9 cellular contexts compared by ENCODE assay signal in genomic region chr19:49746206-49746958, GRCh38. TPM values are rescaled to one million over a fixed set of nuclear protein-coding genes. Genes with fewer than 3 reads are reported as not detected.
DNase-seq lines count a peak whose midpoint lies in the region; ATAC-seq and TF ChIP-seq lines count a peak whose summit lies in the region.
"Had no signal": no experiment of that assay in that cellular context is flagged by ENCODE, and none has a peak within 500 bp of the region (broad histone marks: within the 10 kb centered on the region; RNA-seq: fewer than 3 reads in every experiment).

No MANE protein-coding gene starts in this region.

- no peak for TF ChIP-seq CTCF in mammary epithelial cell (conservative IDR thresholded peaks at IDR 0.05 in 1 of 2, IDR thresholded peaks at IDR 0.05 in 1 of 2; ENCODE audit: extremely low read depth in 1 of 2, insufficient read depth in 1 of 2, low read depth in 1 of 2, low read length in 2 of 2)
- TF ChIP-seq CTCF in MCF 10A (IDR thresholded peaks at IDR 0.05; ENCODE audit: unreplicated experiment) = no peak
- TF ChIP-seq CTCF in heart left ventricle (IDR thresholded peaks at IDR 0.05) = no peak
- no peak for TF ChIP-seq CTCF in esophagus squamous epithelium (IDR thresholded peaks at IDR 0.05)

- no peak overlapping the region for H3K27ac Mint-ChIP-seq in MCF 10A (ENCODE audit: low read depth, unreplicated experiment)

- H3K4me2 ChIP-seq in mammary epithelial cell (ENCODE audit: insufficient read depth, low read depth, low read length) = no peak overlapping the region

- H3K4me3 ChIP-seq in mammary epithelial cell (replicated peaks in 1 of 3; ENCODE audit: insufficient read depth in 1 of 3, low read depth in 2 of 3, low read length in 3 of 3) = no peak overlapping the region
- peak overlapping the region in 2 of 12 donors; percentile 3 to 11 for H3K4me3 ChIP-seq in heart left ventricle
- no peak overlapping the region for H3K4me3 ChIP-seq in esophagus squamous epithelium

- no peaks in the 10 kb centered on the region for H3K79me2 ChIP-seq in mammary epithelial cell (ENCODE audit: insufficient read depth, low read length)

- WGBS in mammary epithelial cell (ENCODE audit: low coverage, missing lambda C conversion rate) = 91% methylated on average over 21 of the region's 52 CpGs
- WGBS in heart left ventricle, 4 donors = 45 to 53% (median 47%) methylated on average over 44 to 52 of the region's 52 CpGs
- WGBS in esophagus squamous epithelium, 2 donors = 55 to 61% methylated on average over 31 to 41 of the region's 52 CpGs

- in situ Hi-C loops in mammary epithelial cell (cut with MboI; ENCODE audit: low sequenced_read_pairs in 2 of 2) = no loop called here

- TF ChIP-seq POLR2A in heart left ventricle (IDR thresholded peaks at IDR 0.05) (no peak), esophagus squamous epithelium (IDR thresholded peaks at IDR 0.05) (no peak)

- dilution Hi-C loops in mammary epithelial cell (cut with HindIII; ENCODE audit: low sequenced_read_pairs) = loop anchor here (5.0 kb wide), 1 partner anchor 104 kb away; the partner anchor contains the start of genes RRAS and SCAF1

- no peak overlapping the region for H3K4me3 Mint-ChIP-seq in MCF 10A (ENCODE audit: unreplicated experiment)

- peak overlapping the region; percentile 56 for H2AFZ ChIP-seq in mammary epithelial cell (ENCODE audit: low read depth, low read length)

- H3K9me3 ChIP-seq in mammary epithelial cell (replicated peaks; ENCODE audit: insufficient read depth, low read length) = peaks cover 2% of the 10 kb centered on the region
- no peaks in the 10 kb centered on the region for H3K9me3 ChIP-seq in heart left ventricle
- no peaks in the 10 kb centered on the region for H3K9me3 ChIP-seq in esophagus squamous epithelium

- no peaks in the 10 kb centered on the region for H3K27me3 Mint-ChIP-seq in MCF 10A (ENCODE audit: insufficient read depth, unreplicated experiment)

- H3K4me1 Mint-ChIP-seq in MCF 10A (ENCODE audit: insufficient read depth, unreplicated experiment) = no peaks in the 10 kb centered on the region

- H3K9me3 Mint-ChIP-seq in MCF 10A (ENCODE audit: unreplicated experiment) = no peaks in the 10 kb centered on the region

- POLR2A ChIA-PET in MCF 10A (lab: Yijun Ruan, JAX) = no interaction called here

- intact Hi-C loops in mammary epithelial cell (cut with micrococcal nuclease) = no loop called here
- intact Hi-C loops in MCF 10A (cut with micrococcal nuclease) = no loop called here
- intact Hi-C loops in heart left ventricle (cut with DNase I) = no loop called here
- intact Hi-C loops in esophagus squamous epithelium (cut with DNase I) = no loop called here

- no peaks in the 10 kb centered on the region for H3K36me3 Mint-ChIP-seq in MCF 10A (ENCODE audit: insufficient read depth, unreplicated experiment)

- H3K27me3 ChIP-seq in mammary epithelial cell (ENCODE audit: insufficient read depth, low read length) (no peaks in the 10 kb centered on the region), heart left ventricle (no peaks in the 10 kb centered on the region), esophagus squamous epithelium (no peaks in the 10 kb centered on the region)

- no TSS peak for BruUV-seq in mammary epithelial cell (replicated peaks; lab: Mats Ljungman, UMichigan)
- no TSS peak for BruUV-seq in MCF 10A (replicated peaks; lab: Mats Ljungman, UMichigan)

- no peak overlapping the region for H3K27ac ChIP-seq in mammary epithelial cell (ENCODE audit: insufficient read depth, low read depth, low read length)
- no peak overlapping the region for H3K27ac ChIP-seq in heart left ventricle
- H3K27ac ChIP-seq in esophagus squamous epithelium = no peak overlapping the region
- H3K27ac ChIP-seq: C4-2B had no signal

- ATAC-seq in heart left ventricle (peak in 3 of 4 donors; percentile 35 to 77 (median 44)), HG03469 (IDR thresholded peaks at IDR 0.05; ENCODE audit: unreplicated experiment) (no peak)

- no peak overlapping the region for H3K9ac ChIP-seq in mammary epithelial cell (ENCODE audit: insufficient read depth, low read length)

- H4K20me1 ChIP-seq in mammary epithelial cell (ENCODE audit: insufficient read depth, low read length) = no peaks in the 10 kb centered on the region

- no peaks in the 10 kb centered on the region for H3K4me1 ChIP-seq in mammary epithelial cell (ENCODE audit: insufficient read depth, low read length)
- H3K4me1 ChIP-seq in heart left ventricle = peaks cover 0 to 2% (median 0%) of the 10 kb centered on the region in 12 donors
- H3K4me1 ChIP-seq in esophagus squamous epithelium = peaks cover 0 to 6% (median 0%) of the 10 kb centered on the region in 3 donors

- no peak for DNase-seq in mammary epithelial cell
- no peak for DNase-seq in MCF 10A (ENCODE audit: unreplicated experiment)
- DNase-seq in activated T-cell treated with anti-CD3 and anti-CD28 coated beads for 4 hours = peak; percentile 9
- peak; percentile 29 to 79 (median 58) for DNase-seq in heart left ventricle
- peak; percentile 45 to 55 for DNase-seq in stimulated activated CD4-positive, alpha-beta T cell treated with anti-CD3 and anti-CD28 coated beads, Interleukin-2, amount 100 ng/mL, for 48 hours
- DNase-seq in esophagus squamous epithelium (lab: John Stamatoyannopoulos, UW) = no peak
- no peak for DNase-seq in A172 (ENCODE audit: low spot score)

- no peaks in the 10 kb centered on the region for H3K36me3 ChIP-seq in mammary epithelial cell (ENCODE audit: insufficient read depth, low read length)
- no peaks in the 10 kb centered on the region for H3K36me3 ChIP-seq in heart left ventricle
- H3K36me3 ChIP-seq in esophagus squamous epithelium = no peaks in the 10 kb centered on the region

- CTCF ChIA-PET in mammary epithelial cell (lab: Charles Lee; ENCODE audit: low non-redundant PET) = no interaction called here
- CTCF ChIA-PET in MCF 10A (lab: Yijun Ruan, JAX) = interaction anchor here (1.3 kb wide), 1 partner anchor 29 kb away, joined by 4 read pairs; no protein-coding TSS in a partner anchor

RNA-seq across cellular contexts. Expression of gene TSKS, which starts 16.7 kb away (rescaled TPM):
- total RNA-seq in mammary epithelial cell (not detected), MCF 10A (2022) (not detected in 2 replicates), heart left ventricle (under 1 TPM in 6 of 9 donors, not detected in 3; 0.23 to 0.77 (median 0.34) TPM), esophagus squamous epithelium (not detected)
- polyA plus RNA-seq in mammary epithelial cell (not detected), heart left ventricle (under 1 TPM; 0.49 to 0.72 TPM)
- not detected for polyA minus RNA-seq in mammary epithelial cell
- total RNA-seq in A172 (2014; rRNA removed; shearing (Covaris generic)) = not detected in 2 replicates

RNA-seq across cellular contexts. Expression of gene AP2A1, which starts 20.4 kb away (rescaled TPM):
- total RNA-seq in mammary epithelial cell (10 to 100 TPM; 70.3 to 98.8 TPM), MCF 10A (2022) (70.5 and 80.0 TPM in 2 replicates), heart left ventricle (100 to 1,000 TPM in 1 of 9 donors, 10 to 100 TPM in 8; 53.6 to 152 (median 70.5) TPM), esophagus squamous epithelium (10 to 100 TPM; 50.7 to 77.8 (median 65.8) TPM)
- polyA plus RNA-seq in mammary epithelial cell (78.2 TPM), heart left ventricle (100 to 1,000 TPM in 1 of 2 donors, 10 to 100 TPM in 1; 33.4 to 115 TPM)
- polyA minus RNA-seq in mammary epithelial cell = 70.8 TPM
- 116 and 130 TPM in 2 replicates for total RNA-seq in A172 (2014; rRNA removed; shearing (Covaris generic))

RNA-seq across cellular contexts. Expression of gene CPT1C, which starts 55.5 kb away (rescaled TPM):
- total RNA-seq in mammary epithelial cell = under 1 TPM; 0.78 to 0.83 TPM
- polyA plus RNA-seq in mammary epithelial cell = 0.12 TPM
- not detected for polyA minus RNA-seq in mammary epithelial cell
- not detected in 2 replicates for total RNA-seq in MCF 10A (2022)
- total RNA-seq in heart left ventricle = 1 to 10 TPM in 8 of 9 donors, under 1 TPM in 1; 1.00 to 6.0 (median 2.2) TPM
- 1 to 10 TPM; 3.0 to 3.1 TPM for polyA plus RNA-seq in heart left ventricle
- total RNA-seq in esophagus squamous epithelium = 1 to 10 TPM in 2 of 4 donors, under 1 TPM in 2; 0.48 to 4.8 (median 1.1) TPM
- 0.53 and 6.1 TPM in 2 replicates for total RNA-seq in A172 (2014; rRNA removed; shearing (Covaris generic))

RNA-seq across cellular contexts. Expression of gene ADM5, which starts 57.0 kb away (rescaled TPM):
- 1 to 10 TPM in 1 of 2 donors, under 1 TPM in 1; 0.50 to 3.0 TPM for total RNA-seq in mammary epithelial cell
- 1.2 TPM for polyA plus RNA-seq in mammary epithelial cell
- polyA minus RNA-seq in mammary epithelial cell = 0.26 TPM
- total RNA-seq in MCF 10A (2022) = 1.8 and 2.9 TPM in 2 replicates
- total RNA-seq in heart left ventricle = 1 to 10 TPM in 1 of 9 donors, under 1 TPM in 7, not detected in 1; 0.14 to 1.6 (median 0.48) TPM
- under 1 TPM; 0.58 to 0.76 TPM for polyA plus RNA-seq in heart left ventricle
- 1 to 10 TPM in 3 of 4 donors, under 1 TPM in 1; 0.91 to 2.8 (median 1.8) TPM for total RNA-seq in esophagus squamous epithelium
- total RNA-seq in A172 (2014; rRNA removed; shearing (Covaris generic)) = 2.7 and 3.2 TPM in 2 replicates

Comparison
In these comparisons a context has a peak if more than half of its experiments do, and no peak if none do; other contexts are left out.
1. DNase-seq: peak in activated T-cell treated with anti-CD3 and anti-CD28 coated beads for 4 hours (single experiment), heart left ventricle (5 of 5) and stimulated activated CD4-positive, alpha-beta T cell treated with anti-CD3 and anti-CD28 coated beads, Interleukin-2, amount 100 ng/mL, for 48 hours (2 of 2); none in mammary epithelial cell (single experiment), MCF 10A (single experiment), esophagus squamous epithelium (single experiment) and A172 (single experiment).